ENCODE assay signal across 24 cellular contexts in the genomic region with DNA sequence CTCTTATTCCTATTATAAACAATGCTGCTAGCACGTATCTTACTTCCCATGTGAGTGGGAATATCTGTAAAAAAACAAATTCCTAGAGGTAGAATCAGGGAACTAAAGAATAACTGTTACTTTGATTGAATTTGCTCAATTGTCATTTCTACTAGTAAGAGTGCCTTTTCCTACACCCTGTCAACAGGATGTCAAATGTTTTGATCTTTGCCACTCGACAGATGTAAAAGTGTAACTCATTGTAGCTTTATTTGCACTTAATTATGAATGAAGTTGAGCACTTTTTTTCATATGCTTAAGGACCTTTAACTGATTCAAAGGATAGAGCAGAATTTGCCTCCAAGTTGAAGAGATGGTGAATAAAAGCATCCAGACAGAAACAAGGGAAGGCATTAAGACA.
"Had no signal": no experiment of that assay in that cellular context is flagged by ENCODE, and none has a peak within 500 bp of the region (broad histone marks: within the 10 kb centered on the region; RNA-seq: fewer than 3 reads in every experiment).

No MANE protein-coding gene starts in this region.

- ATAC-seq: left lung; psoas muscle; right cardiac atrium; stimulated activated naive CD8-positive, alpha-beta T cell treated with anti-CD3 and anti-CD28 coated beads, Interleukin-15, Interleukin-2, amounts not matched to agents 100 U/mL and 50 U/mL, for 24 hours; T-helper 17 cell had no signal

- H2AFZ ChIP-seq: hepatocyte had no signal

- H3K27me3 Mint-ChIP-seq: activated B cell treated with CpG ODN at 0.5 μM for 24 hours; activated CD4-positive, alpha-beta memory T cell treated with anti-CD3 and anti-CD28 coated beads for 36 hours; activated naive CD8-positive, alpha-beta T cell treated with anti-CD3 and anti-CD28 coated beads, Interleukin-2, amount 10 ng/mL, durations not matched to agents 7 days and 5 days; naive B cell; T-helper 17 cell had no signal

- H3K4me2 ChIP-seq: hepatocyte had no signal

- H3K4me3 Mint-ChIP-seq: activated B cell treated with CpG ODN at 0.5 μM for 24 hours; activated CD4-positive, alpha-beta memory T cell treated with anti-CD3 and anti-CD28 coated beads for 36 hours; activated naive CD8-positive, alpha-beta T cell treated with anti-CD3 and anti-CD28 coated beads, Interleukin-2, amount 10 ng/mL, durations not matched to agents 7 days and 5 days; naive B cell; T-helper 17 cell had no signal

- H3K27me3 ChIP-seq: hepatocyte, left lung, neutrophil, ovary, upper lobe of left lung had no signal

- H3K9me3 Mint-ChIP-seq: activated B cell treated with CpG ODN at 0.5 μM for 24 hours; activated CD4-positive, alpha-beta memory T cell treated with anti-CD3 and anti-CD28 coated beads for 36 hours; activated naive CD8-positive, alpha-beta T cell treated with anti-CD3 and anti-CD28 coated beads, Interleukin-2, amount 10 ng/mL, durations not matched to agents 7 days and 5 days; naive B cell had no signal

- H3K36me3 ChIP-seq: ovary had no signal

- H3K27ac Mint-ChIP-seq: activated B cell treated with CpG ODN at 0.5 μM for 24 hours; activated CD4-positive, alpha-beta memory T cell treated with anti-CD3 and anti-CD28 coated beads for 36 hours; activated naive CD8-positive, alpha-beta T cell treated with anti-CD3 and anti-CD28 coated beads, Interleukin-2, amount 10 ng/mL, durations not matched to agents 7 days and 5 days; T-helper 17 cell had no signal

- H3K27ac ChIP-seq: hepatocyte, left lung, neutrophil, ovary, psoas muscle, upper lobe of left lung had no signal

- FAIRE-seq: bronchial epithelial cell had no signal

- H3K4me3 ChIP-seq: hepatocyte, left lung, lung, ovary, psoas muscle, upper lobe of left lung had no signal

- H3K9me3 ChIP-seq: left lung, neutrophil, ovary, psoas muscle, upper lobe of left lung had no signal

- DNase-seq: activated B cell treated with CpG ODN at 0.5 μM for 24 hours; activated CD4-positive, alpha-beta memory T cell treated with anti-CD3 and anti-CD28 coated beads for 36 hours; activated CD4-positive, alpha-beta T cell treated with anti-CD3 and anti-CD28 coated beads for 4 hours; activated effector memory CD4-positive, alpha-beta T cell treated with anti-CD3 and anti-CD28 coated beads, Interleukin-2, amount 50 U/mL, for 16 hours; activated naive CD8-positive, alpha-beta T cell treated with anti-CD3 and anti-CD28 coated beads, Interleukin-2, amount 10 ng/mL, durations not matched to agents 7 days and 5 days; amygdala; dermis blood vessel endothelial cell; effector CD8-positive, alpha-beta T cell; erythroblast; foreskin fibroblast; kidney glomerular epithelial cell; left lung; naive B cell; ovary; psoas muscle; right cardiac atrium; stimulated activated CD4-positive, alpha-beta T cell treated with anti-CD3 and anti-CD28 coated beads, Interleukin-4, amount 100 ng/mL, for 24 hours; stimulated activated naive CD8-positive, alpha-beta T cell treated with anti-CD3 and anti-CD28 coated beads, Interleukin-15, Interleukin-2, amounts not matched to agents 100 U/mL and 50 U/mL, for 24 hours; T-helper 17 cell; upper lobe of left lung had no signal
